23 cellular contexts compared by ENCODE assay signal in genomic region chr13:34698953-34699352, GRCh38.
DNase-seq lines count a peak whose midpoint lies in the region; ATAC-seq and TF ChIP-seq lines count a peak whose summit lies in the region.
"Had no signal": no experiment of that assay in that cellular context is flagged by ENCODE, and none has a peak within 500 bp of the region (broad histone marks: within the 10 kb centered on the region; RNA-seq: fewer than 3 reads in every experiment).

No MANE protein-coding gene starts in this region.

- no peaks in the 10 kb centered on the region for H3K9me3 ChIP-seq in Peyer's patch
- H3K9me3 ChIP-seq: pancreas, thoracic aorta had no signal

- H3K4me3 Mint-ChIP-seq in brain, result no peak overlapping the region
- H3K4me3 Mint-ChIP-seq in activated T-cell treated with anti-CD3 and anti-CD28 coated beads, Interleukin-2, amount 50 U/mL, for 24 hours, result no peak overlapping the region
- H3K4me3 Mint-ChIP-seq: activated naive CD8-positive, alpha-beta T cell treated with anti-CD3 and anti-CD28 coated beads, Interleukin-2, amount 50 U/mL, for 24 hours; CD4-positive, alpha-beta memory T cell; dendritic cell treated with granulocyte-macrophage colony-stimulating factor and Interleukin-4, amounts not matched to agents 40 ng/mL and 50 ng/mL, for 4 days; H9; IgD-negative memory B cell; memory B cell; stimulated activated naive B cell treated with anti-CD40 and anti-IgM and Interleukin-4, amounts not matched to agents 10 μg/mL and 1 μg/mL and 100 μg/mL, for 72 hours had no signal

- DNase-seq in GM03348 (ENCODE audit: low spot score) (peak; percentile 32), fibroblast of villous mesenchyme (ENCODE audit: low read depth) (peak; percentile 26), renal cortical epithelial cell (ENCODE audit: low read depth) (peak; percentile 58), Peyer's patch (no peak)
- no peak for DNase-seq in activated T-cell treated with anti-CD3 and anti-CD28 coated beads, Interleukin-2, amount 50 U/mL, for 24 hours
- DNase-seq: activated CD8-positive, alpha-beta memory T cell treated with anti-CD3 and anti-CD28 coated beads, Interleukin-2, amount 50 U/mL, for 4 hours; activated effector memory CD4-positive, alpha-beta T cell treated with Interleukin-2 at 50 U/mL for 16 hours; activated naive CD8-positive, alpha-beta T cell treated with anti-CD3 and anti-CD28 coated beads, Interleukin-2, amount 50 U/mL, for 24 hours; CD4-positive, alpha-beta memory T cell; foreskin melanocyte; GDM1; H9; NCI-H1417 treated with DMSO at 0.1 percent for 48 hours; NCI-H69; pancreas; stimulated activated naive B cell treated with anti-CD40 and anti-IgM and Interleukin-4, amounts not matched to agents 10 μg/mL and 1 μg/mL and 100 μg/mL, for 72 hours had no signal

- H3K27me3 Mint-ChIP-seq in brain, result peaks cover 4% of the 10 kb centered on the region
- H3K27me3 Mint-ChIP-seq in activated T-cell treated with anti-CD3 and anti-CD28 coated beads, Interleukin-2, amount 50 U/mL, for 24 hours, result no peaks in the 10 kb centered on the region
- H3K27me3 Mint-ChIP-seq: activated naive CD8-positive, alpha-beta T cell treated with anti-CD3 and anti-CD28 coated beads, Interleukin-2, amount 50 U/mL, for 24 hours; CD4-positive, alpha-beta memory T cell; dendritic cell treated with granulocyte-macrophage colony-stimulating factor and Interleukin-4, amounts not matched to agents 40 ng/mL and 50 ng/mL, for 4 days; memory B cell; stimulated activated naive B cell treated with anti-CD40 and anti-IgM and Interleukin-4, amounts not matched to agents 10 μg/mL and 1 μg/mL and 100 μg/mL, for 72 hours had no signal

- no peaks in the 10 kb centered on the region for H3K27me3 ChIP-seq in Peyer's patch
- H3K27me3 ChIP-seq: pancreas had no signal

- peaks cover 0 to 3% (median 0%) of the 10 kb centered on the region in 5 experiments for H3K9me3 Mint-ChIP-seq in brain
- no peaks in the 10 kb centered on the region for H3K9me3 Mint-ChIP-seq in activated T-cell treated with anti-CD3 and anti-CD28 coated beads, Interleukin-2, amount 50 U/mL, for 24 hours
- H3K9me3 Mint-ChIP-seq: H9, memory B cell had no signal

- peak overlapping the region in 3 of 5 experiments; percentile 22 to 62 (median 29) for H3K27ac Mint-ChIP-seq in brain
- H3K27ac Mint-ChIP-seq in activated T-cell treated with anti-CD3 and anti-CD28 coated beads, Interleukin-2, amount 50 U/mL, for 24 hours, result no peak overlapping the region
- H3K27ac Mint-ChIP-seq: activated naive CD8-positive, alpha-beta T cell treated with anti-CD3 and anti-CD28 coated beads, Interleukin-2, amount 50 U/mL, for 24 hours; CD4-positive, alpha-beta memory T cell; dendritic cell treated with granulocyte-macrophage colony-stimulating factor and Interleukin-4, amounts not matched to agents 40 ng/mL and 50 ng/mL, for 4 days; IgD-negative memory B cell; memory B cell; stimulated activated naive B cell treated with anti-CD40 and anti-IgM and Interleukin-4, amounts not matched to agents 10 μg/mL and 1 μg/mL and 100 μg/mL, for 72 hours had no signal

- H3K36me3 Mint-ChIP-seq in brain, result no peaks in the 10 kb centered on the region
- no peaks in the 10 kb centered on the region for H3K36me3 Mint-ChIP-seq in activated T-cell treated with anti-CD3 and anti-CD28 coated beads, Interleukin-2, amount 50 U/mL, for 24 hours (ENCODE audit: low read depth)
- H3K36me3 Mint-ChIP-seq: CD4-positive, alpha-beta memory T cell; IgD-negative memory B cell; memory B cell; stimulated activated naive B cell treated with anti-CD40 and anti-IgM and Interleukin-4, amounts not matched to agents 10 μg/mL and 1 μg/mL and 100 μg/mL, for 72 hours had no signal

- no peak overlapping the region for H3K4me3 ChIP-seq in fibroblast of villous mesenchyme (ENCODE audit: low read depth, low read length)
- H3K4me3 ChIP-seq in Peyer's patch, result no peak overlapping the region
- H3K4me3 ChIP-seq: pancreas, thoracic aorta had no signal

- H3K4me1 Mint-ChIP-seq in brain, result peaks cover 13% of the 10 kb centered on the region
- H3K4me1 Mint-ChIP-seq in activated T-cell treated with anti-CD3 and anti-CD28 coated beads, Interleukin-2, amount 50 U/mL, for 24 hours (ENCODE audit: low read depth), result no peaks in the 10 kb centered on the region
- H3K4me1 Mint-ChIP-seq: activated naive CD8-positive, alpha-beta T cell treated with anti-CD3 and anti-CD28 coated beads, Interleukin-2, amount 50 U/mL, for 24 hours; CD4-positive, alpha-beta memory T cell; memory B cell; stimulated activated naive B cell treated with anti-CD40 and anti-IgM and Interleukin-4, amounts not matched to agents 10 μg/mL and 1 μg/mL and 100 μg/mL, for 72 hours had no signal

- H3K4me1 ChIP-seq in Peyer's patch, result no peaks in the 10 kb centered on the region
- H3K4me1 ChIP-seq: pancreas had no signal

- no peak overlapping the region for H3K27ac ChIP-seq in Peyer's patch
- H3K27ac ChIP-seq: pancreas, thoracic aorta had no signal

- no peak for ATAC-seq in GM21529 (IDR thresholded peaks at IDR 0.05; ENCODE audit: unreplicated experiment)
- no peak for ATAC-seq in HG03039 (IDR thresholded peaks at IDR 0.05; ENCODE audit: unreplicated experiment)
- ATAC-seq: activated naive CD8-positive, alpha-beta T cell treated with anti-CD3 and anti-CD28 coated beads, Interleukin-2, amount 50 U/mL, for 24 hours; stimulated activated naive B cell treated with anti-CD40 and anti-IgM and Interleukin-4, amounts not matched to agents 10 μg/mL and 1 μg/mL and 100 μg/mL, for 72 hours had no signal

- no peak for TF ChIP-seq POLR2A in Peyer's patch (IDR thresholded peaks at IDR 0.05)

- TF ChIP-seq CTCF in brain (conservative IDR thresholded peaks at IDR 0.05), result no peak
- TF ChIP-seq CTCF in fibroblast of villous mesenchyme (IDR thresholded peaks at IDR 0.05; ENCODE audit: insufficient read depth, low read depth, low read length), result no peak
- TF ChIP-seq CTCF in Peyer's patch (IDR thresholded peaks at IDR 0.05), result no peak

- H3K36me3 ChIP-seq in Peyer's patch, result no peaks in the 10 kb centered on the region
- H3K36me3 ChIP-seq: pancreas, thoracic aorta had no signal

Comparison
In these comparisons a context has a peak if more than half of its experiments do, and no peak if none do; other contexts are left out.
1. DNase-seq: peak in GM03348 (single experiment), fibroblast of villous mesenchyme (single experiment) and renal cortical epithelial cell (single experiment); none in Peyer's patch (0 of 3) and activated T-cell treated with anti-CD3 and anti-CD28 coated beads, Interleukin-2, amount 50 U/mL, for 24 hours (single experiment).